In the genomic region with DNA sequence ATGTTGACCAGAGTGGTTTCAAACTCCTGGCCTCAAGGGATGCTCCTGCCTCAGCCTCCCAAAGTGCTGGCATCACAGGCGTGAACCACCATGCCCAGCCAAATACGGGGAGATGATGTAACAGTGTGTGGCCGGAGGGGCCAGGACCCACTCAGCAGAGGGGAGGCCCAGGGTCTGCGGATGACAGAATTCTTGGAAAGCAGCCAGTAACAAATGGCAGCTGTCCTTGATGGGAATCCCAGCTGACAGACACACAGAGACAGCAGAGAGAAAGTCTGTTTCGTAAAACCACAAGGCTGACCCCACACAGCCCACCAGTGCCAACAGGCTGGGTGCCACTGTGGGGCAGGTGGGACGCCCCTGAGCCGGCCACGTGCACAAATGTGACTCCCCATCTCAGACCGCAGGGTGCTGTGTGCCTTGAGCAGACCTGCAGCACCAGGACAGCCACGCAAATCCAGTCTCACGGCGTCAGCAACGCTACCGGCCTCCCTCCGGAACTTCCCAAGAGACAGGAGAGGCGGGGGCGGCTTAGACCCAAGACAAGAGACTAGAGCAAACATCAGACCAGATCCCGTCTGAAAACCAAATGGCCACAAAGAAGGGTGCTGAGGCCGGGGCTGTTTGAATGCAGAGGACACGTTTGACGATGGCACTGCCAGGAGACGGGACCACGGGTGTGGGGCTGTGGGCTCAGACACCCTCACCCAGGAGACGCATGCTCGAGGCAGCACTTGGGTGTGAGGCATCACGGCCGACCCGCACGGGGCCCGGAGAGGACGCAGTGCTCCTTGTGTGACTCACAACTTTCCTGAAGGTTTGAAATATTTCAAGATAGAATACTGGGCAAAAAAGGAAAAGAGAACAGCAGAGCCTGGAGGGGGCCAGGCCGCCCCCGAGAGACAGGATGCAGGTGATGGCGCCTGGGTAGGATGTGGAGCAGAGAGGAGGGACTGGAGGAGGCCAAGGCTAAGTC, we compare ENCODE assay signal across 13 cellular contexts. TPM values are rescaled to one million over a fixed set of nuclear protein-coding genes. Genes with fewer than 3 reads are reported as not detected.
DNase-seq lines count a peak whose midpoint lies in the region; ATAC-seq and TF ChIP-seq lines count a peak whose summit lies in the region.
"Had no signal": no experiment of that assay in that cellular context is flagged by ENCODE, and none has a peak within 500 bp of the region (broad histone marks: within the 10 kb centered on the region; RNA-seq: fewer than 3 reads in every experiment).

No MANE protein-coding gene starts in this region.

- ATAC-seq in GM18517 (IDR thresholded peaks at IDR 0.05; ENCODE audit: unreplicated experiment), result no peak
- ATAC-seq: activated T-cell treated with anti-CD3 and anti-CD28 coated beads, Interleukin-2, amount 50 U/mL, for 72 hours; lower lobe of right lung had no signal

- no peak overlapping the region for H3K4me2 ChIP-seq in osteoblast (ENCODE audit: insufficient read depth, low read length)

- no peaks in the 10 kb centered on the region for H3K4me1 Mint-ChIP-seq in HFFc6 (ENCODE audit: low read depth)
- peaks cover 12% of the 10 kb centered on the region for H3K4me1 Mint-ChIP-seq in chondrocyte (ENCODE audit: low read depth)
- H3K4me1 Mint-ChIP-seq: B cell had no signal

- no peak overlapping the region for H2AFZ ChIP-seq in osteoblast (ENCODE audit: low read length)

- H3K27me3 Mint-ChIP-seq in HFFc6 (ENCODE audit: insufficient read depth) (peaks cover 4% of the 10 kb centered on the region), chondrocyte (ENCODE audit: low read depth) (no peaks in the 10 kb centered on the region)
- H3K27me3 Mint-ChIP-seq: B cell had no signal

- H3K9me3 Mint-ChIP-seq in HFFc6, result no peaks in the 10 kb centered on the region
- H3K9me3 Mint-ChIP-seq in chondrocyte (ENCODE audit: low read depth), result no peaks in the 10 kb centered on the region
- H3K9me3 Mint-ChIP-seq: activated T-cell treated with anti-CD3 and anti-CD28 coated beads, Interleukin-2, amount 50 U/mL, for 72 hours had no signal

- peaks cover 12% of the 10 kb centered on the region; the same call in 1 of the 2 replicates for H3K36me3 Mint-ChIP-seq in HFFc6 (ENCODE audit: low read depth)
- peaks cover 18% of the 10 kb centered on the region for H3K36me3 Mint-ChIP-seq in chondrocyte (ENCODE audit: low read depth)

- TF ChIP-seq CTCF in BE2C (IDR thresholded peaks at IDR 0.05; ENCODE audit: low read depth, low read length), result no peak
- no peak for TF ChIP-seq CTCF in HFFc6 (IDR thresholded peaks at IDR 0.05)
- TF ChIP-seq CTCF in chondrocyte (IDR thresholded peaks at IDR 0.05), result no peak
- no peak for TF ChIP-seq CTCF in osteoblast (IDR thresholded peaks at IDR 0.05; ENCODE audit: extremely low read depth, low read depth, low read length)

- H3K79me2 ChIP-seq in osteoblast (ENCODE audit: insufficient read depth, low read length), result peaks cover 20% of the 10 kb centered on the region

- H3K27me3 ChIP-seq in BE2C, result peaks cover 33% of the 10 kb centered on the region
- H3K27me3 ChIP-seq in osteoblast (ENCODE audit: insufficient read depth, low read length), result no peaks in the 10 kb centered on the region

- H3K9me3 ChIP-seq in BE2C (peaks cover 3% of the 10 kb centered on the region; the same call in 1 of the 2 replicates), osteoblast (ENCODE audit: low read depth, low read length) (no peaks in the 10 kb centered on the region)
- H3K9me3 ChIP-seq: lower lobe of right lung had no signal

- H3K36me3 ChIP-seq in BE2C, result peaks cover 4% of the 10 kb centered on the region; the same call in 1 of the 2 replicates
- peaks cover 51% of the 10 kb centered on the region for H3K36me3 ChIP-seq in osteoblast (ENCODE audit: insufficient read depth, low read length)

- H3K4me3 ChIP-seq in BE2C (ENCODE audit: low read depth, low read length) (peak overlapping the region; percentile 44), osteoblast (ENCODE audit: insufficient read depth, low read length) (no peak overlapping the region)
- H3K4me3 ChIP-seq: GM12878, lower lobe of right lung had no signal

- peaks cover 22% of the 10 kb centered on the region for H4K20me1 ChIP-seq in osteoblast (ENCODE audit: insufficient read depth, low read length)

- peak overlapping the region; percentile 45; the same call in 1 of the 2 replicates for H3K27ac Mint-ChIP-seq in HFFc6
- peak overlapping the region; percentile 85 for H3K27ac Mint-ChIP-seq in chondrocyte (ENCODE audit: unreplicated experiment)
- H3K27ac Mint-ChIP-seq: B cell had no signal

- no peak overlapping the region for H3K4me3 Mint-ChIP-seq in HFFc6
- H3K4me3 Mint-ChIP-seq in chondrocyte (ENCODE audit: unreplicated experiment), result no peak overlapping the region
- H3K4me3 Mint-ChIP-seq: activated T-cell treated with anti-CD3 and anti-CD28 coated beads, Interleukin-2, amount 50 U/mL, for 72 hours; B cell had no signal

- DNase-seq in BE2C (peak; percentile 78), HFFc6 (no peak), chondrocyte (ENCODE audit: low spot score) (no peak), osteoblast (ENCODE audit: insufficient read length, low spot score, missing footprints) (no peak), NCI-H2107 (lab: John Stamatoyannopoulos, UW) (no peak)
- DNase-seq: activated T-cell treated with anti-CD3 and anti-CD28 coated beads, Interleukin-2, amount 50 U/mL, for 72 hours; lower lobe of right lung; MV-4-11; NCI-H2227 treated with DMSO at 0.1 percent for 48 hours had no signal

- H3K4me1 ChIP-seq in BE2C (peaks cover 21% of the 10 kb centered on the region), osteoblast (ENCODE audit: insufficient read depth, low read length) (no peaks in the 10 kb centered on the region)
- H3K4me1 ChIP-seq: lower lobe of right lung had no signal

- H3K27ac ChIP-seq in osteoblast (ENCODE audit: low read depth, low read length), result no peak overlapping the region
- H3K27ac ChIP-seq: lower lobe of right lung had no signal

RNA-seq across cellular contexts. Expression of gene CTU2, which starts 24.6 kb away (rescaled TPM):
- 159 TPM for polyA plus RNA-seq in BE2C (2012; ENCODE audit: insufficient read depth, insufficient read length, low read depth)
- 10 to 100 TPM; 26.2 to 37.0 (median 33.2) TPM for total RNA-seq in HFFc6 (2021; fragmentation: NEBNext Ultra II Directional; extraction: Animal tissue kit (Norgen Biotek cat#: 25700))
- total RNA-seq in chondrocyte (20.7 to 37.1 TPM (median 24.1 TPM) in 3 replicates), osteoblast (14.8 and 15.6 TPM in 2 replicates)

RNA-seq across cellular contexts. Expression of gene RNF166, which starts 24.7 kb away (rescaled TPM):
- polyA plus RNA-seq in BE2C (2012; ENCODE audit: insufficient read depth, insufficient read length, low read depth), result 54.7 TPM
- total RNA-seq in HFFc6 (2021; fragmentation: NEBNext Ultra II Directional; extraction: Animal tissue kit (Norgen Biotek cat#: 25700)), result 10 to 100 TPM; 10.3 to 18.3 (median 13.2) TPM
- total RNA-seq in chondrocyte (12.8 to 15.5 TPM (median 14.3 TPM) in 3 replicates), osteoblast (14.5 and 18.0 TPM in 2 replicates)

RNA-seq across cellular contexts. Expression of gene SNAI3, which starts 44.6 kb away (rescaled TPM):
- polyA plus RNA-seq in BE2C (2012; ENCODE audit: insufficient read depth, insufficient read length, low read depth), result 2.9 TPM
- total RNA-seq in HFFc6 (2021; fragmentation: NEBNext Ultra II Directional; extraction: Animal tissue kit (Norgen Biotek cat#: 25700)), result not detected
- not detected in 3 replicates for total RNA-seq in chondrocyte
- total RNA-seq in osteoblast, result not detected in 2 replicates
- total RNA-seq: Daoy had no signal

RNA-seq across cellular contexts. Expression of gene PIEZO1, which starts 54.1 kb away (rescaled TPM):
- 21.7 TPM for polyA plus RNA-seq in BE2C (2012; ENCODE audit: insufficient read depth, insufficient read length, low read depth)
- total RNA-seq in HFFc6 (2021; fragmentation: NEBNext Ultra II Directional; extraction: Animal tissue kit (Norgen Biotek cat#: 25700)), result 100 to 1,000 TPM; 238 to 293 (median 264) TPM
- 134 to 209 TPM (median 208 TPM) in 3 replicates for total RNA-seq in chondrocyte
- total RNA-seq in osteoblast, result 187 and 207 TPM in 2 replicates
